8 cellular contexts compared by ENCODE assay signal in genomic region chrX:48003758-48004457, GRCh38. TPM values are rescaled to one million over a fixed set of nuclear protein-coding genes. Genes with fewer than 3 reads are reported as not detected.
DNase-seq lines count a peak whose midpoint lies in the region; ATAC-seq, FAIRE-seq and TF ChIP-seq lines count a peak whose summit lies in the region.

Gene ZNF182 (minus strand): TSS chrX:48003989. CDS start chrX:48002609, 1,380 bp downstream.

- H3K4me1 ChIP-seq in heart left ventricle: peaks cover 0 to 8% (median 0%) of the 10 kb centered on the region in 12 donors

- H3K36me3 Mint-ChIP-seq in type B pancreatic cell: peaks cover 12% of the 10 kb centered on the region

- H3K27ac ChIP-seq in heart left ventricle: peak within 1 kb of the TSS in 11 of 12 donors; percentile 35 to 79 (median 71)

- FAIRE-seq in GM12892 (lab: Jason Lieb, UNC): peak; percentile 93

- H3K4me3 Mint-ChIP-seq in type B pancreatic cell: peak within 1 kb of the TSS; percentile 100

- peak; percentile 98 for ATAC-seq in HG02798 (IDR thresholded peaks at IDR 0.05; ENCODE audit: poor library complexity, unreplicated experiment)
- ATAC-seq in heart left ventricle: peak; percentile 98 to 100 (median 100)

- H3K4me1 Mint-ChIP-seq in type B pancreatic cell (ENCODE audit: unreplicated experiment): peaks cover 7% of the 10 kb centered on the region

- peak within 1 kb of the TSS; percentile 93 for H3K27ac Mint-ChIP-seq in type B pancreatic cell

- peak within 1 kb of the TSS; percentile 31 to 82 (median 64) for H3K4me3 ChIP-seq in heart left ventricle

- intact Hi-C loops in heart left ventricle (cut with DNase I): no loop called here
- intact Hi-C loops in posterior cingulate gyrus (cut with DNase I): no loop called here

- no peak for TF ChIP-seq CTCF in heart left ventricle (IDR thresholded peaks at IDR 0.05)
- TF ChIP-seq CTCF in type B pancreatic cell (conservative IDR thresholded peaks at IDR 0.05): no peak

- H3K27me3 ChIP-seq in heart left ventricle: no peaks in the 10 kb centered on the region

- 0 to 42% (median 16%) methylated on average over 31 to 33 of the region's 34 CpGs for WGBS in heart left ventricle, 4 donors

- DNase-seq in GM12892 (ENCODE audit: insufficient read length): peak; percentile 76
- peak; percentile 95 for DNase-seq in NCI-H146 (lab: John Stamatoyannopoulos, UW)
- peak; percentile 90 for DNase-seq in T follicular helper cell (ENCODE audit: low read depth)
- peak; percentile 76 for DNase-seq in amniotic epithelial cell (ENCODE audit: low read depth)
- peak; percentile 92 to 96 (median 94) for DNase-seq in heart left ventricle
- DNase-seq in posterior cingulate gyrus: peak; percentile 79 to 97 (median 86)
- DNase-seq in type B pancreatic cell (ENCODE audit: extremely low spot score, unreplicated experiment): peak; percentile 92

- peak; percentile 75; the same call in 1 of the 2 replicates for TF ChIP-seq POLR2A in GM12892 (IDR thresholded peaks at IDR 0.05; ENCODE audit: low read depth, low read length)
- peak in 1 of 2 donors; percentile 65 for TF ChIP-seq POLR2A in heart left ventricle (IDR thresholded peaks at IDR 0.05)

- H3K9me3 Mint-ChIP-seq in type B pancreatic cell: no peaks in the 10 kb centered on the region

- no peaks in the 10 kb centered on the region for H3K27me3 Mint-ChIP-seq in type B pancreatic cell

- no peaks in the 10 kb centered on the region for H3K9me3 ChIP-seq in heart left ventricle

- no peaks in the 10 kb centered on the region for H3K36me3 ChIP-seq in heart left ventricle

RNA-seq across cellular contexts. Expression of gene ZNF182, which starts in this region (rescaled TPM):
- polyA plus RNA-seq in GM12892 (2012; ENCODE audit: missing spikeins): 4.1 TPM
- total RNA-seq in heart left ventricle: 1 to 10 TPM; 1.8 to 4.8 (median 3.0) TPM
- polyA plus RNA-seq in heart left ventricle: 1 to 10 TPM; 1.9 to 2.5 TPM
- total RNA-seq in type B pancreatic cell (ENCODE audit: low replicate concordance): 5.1 and 6.8 TPM in 2 replicates

Comparison
In these comparisons a context has a peak if more than half of its experiments do, and no peak if none do; other contexts are left out.
1. Peak in every context shown above with its lines: DNase-seq, ATAC-seq, H3K4me3 ChIP-seq and H3K27ac ChIP-seq.